Comparison of ENCODE assay signal across 9 cellular contexts in the genomic region with DNA sequence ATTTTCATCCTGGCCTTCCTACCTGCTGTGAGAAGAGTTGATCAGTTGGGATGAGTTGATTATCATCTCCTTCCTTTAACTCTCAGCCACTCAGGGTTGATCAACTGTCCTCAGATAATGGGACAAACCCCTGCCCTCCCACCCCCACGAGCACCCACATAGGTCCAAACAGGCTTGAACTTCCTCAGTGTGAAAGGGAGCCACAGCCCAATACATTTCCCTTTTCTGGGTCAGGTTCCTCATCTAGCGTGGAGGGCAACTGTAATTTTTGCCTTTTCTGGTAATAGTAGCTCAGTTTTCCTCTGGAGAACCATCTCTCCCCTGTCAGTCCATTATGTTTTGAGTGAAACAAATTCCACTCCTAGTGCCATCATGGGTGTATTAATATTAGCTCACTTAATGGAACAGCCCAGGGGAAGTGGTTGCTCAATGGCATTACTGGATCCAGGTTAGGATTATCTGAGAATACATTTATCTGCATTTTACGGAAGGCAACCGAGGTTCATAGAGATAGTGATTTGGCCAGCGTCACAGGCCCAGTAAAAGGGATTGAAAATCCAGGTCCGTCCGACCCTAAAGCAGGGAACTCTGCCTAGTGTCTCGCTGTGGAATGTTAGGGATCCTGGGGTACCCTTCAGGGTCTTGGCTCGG. TPM values are rescaled to one million over a fixed set of nuclear protein-coding genes. Genes with fewer than 3 reads are reported as not detected.
DNase-seq lines count a peak whose midpoint lies in the region; ATAC-seq and TF ChIP-seq lines count a peak whose summit lies in the region.
"Had no signal": no experiment of that assay in that cellular context is flagged by ENCODE, and none has a peak within 500 bp of the region (broad histone marks: within the 10 kb centered on the region; RNA-seq: fewer than 3 reads in every experiment).

No MANE protein-coding gene starts in this region.

- no peaks in the 10 kb centered on the region for H3K36me3 Mint-ChIP-seq in glutamatergic neuron (ENCODE audit: unreplicated experiment)

- H3K27ac Mint-ChIP-seq in glutamatergic neuron (ENCODE audit: unreplicated experiment): no peak overlapping the region

- H3K27me3 Mint-ChIP-seq in glutamatergic neuron (ENCODE audit: unreplicated experiment): peaks cover 8% of the 10 kb centered on the region

- TF ChIP-seq CTCF in GM13976 (IDR thresholded peaks at IDR 0.05; ENCODE audit: borderline replicate concordance, control extremely low read depth, extremely low read depth, insufficient read depth, missing control alignments) (no peak), glutamatergic neuron (IDR thresholded peaks at IDR 0.05; ENCODE audit: partially characterized antibody, unreplicated experiment) (no peak), retinal pigment epithelial cell (conservative IDR thresholded peaks at IDR 0.05; ENCODE audit: low read depth, low read length) (no peak)

- no peaks in the 10 kb centered on the region for H3K9me3 Mint-ChIP-seq in glutamatergic neuron (ENCODE audit: unreplicated experiment)

- H3K4me3 ChIP-seq in retinal pigment epithelial cell (ENCODE audit: low read length): peak overlapping the region; percentile 74

- in situ Hi-C loops in GM13976 (cut with MboI; ENCODE audit: low sequenced_read_pairs, unreplicated experiment): no loop called here

- ATAC-seq in GM19395 (IDR thresholded peaks at IDR 0.05; ENCODE audit: unreplicated experiment) (no peak), HG03432 (IDR thresholded peaks at IDR 0.05; ENCODE audit: unreplicated experiment) (no peak)

- DNase-seq in GM13976 (ENCODE audit: low spot score) (peak; percentile 5), SKM-1 (lab: John Stamatoyannopoulos, UW; ENCODE audit: unreplicated experiment) (peak; percentile 33), glutamatergic neuron (no peak), retinal pigment epithelial cell (ENCODE audit: low read depth) (no peak), NCI-H446 treated with DMSO at 0.1 percent for 48 hours (lab: John Stamatoyannopoulos, UW) (no peak)
- no peak for DNase-seq in NK-92 treated with Interleukin-12 subunit alpha and Interleukin-12 subunit beta, amount 100 ng/mL, for 24 hours (lab: John Stamatoyannopoulos, UW)
- DNase-seq: Karpas-422 had no signal

- peak overlapping the region; percentile 78 for H3K4me3 Mint-ChIP-seq in glutamatergic neuron (ENCODE audit: unreplicated experiment)

- H3K4me1 Mint-ChIP-seq in glutamatergic neuron (ENCODE audit: low read depth, unreplicated experiment): peaks cover 10% of the 10 kb centered on the region

RNA-seq across cellular contexts. Expression of a gene that starts 0.5 kb away (rescaled TPM):
- 1.8 TPM for total RNA-seq in glutamatergic neuron (ENCODE audit: unreplicated experiment)

RNA-seq across cellular contexts. Expression of a gene that starts 29.4 kb away (rescaled TPM):
- 7.0 TPM for total RNA-seq in glutamatergic neuron (ENCODE audit: unreplicated experiment)

RNA-seq across cellular contexts. Expression of a gene that starts 58.1 kb away (rescaled TPM):
- total RNA-seq in glutamatergic neuron (ENCODE audit: unreplicated experiment): not detected

Comparison
In these comparisons a context has a peak if more than half of its experiments do, and no peak if none do; other contexts are left out.
1. DNase-seq: peak in GM13976 (single experiment) and SKM-1 (single experiment); none in glutamatergic neuron (single experiment), retinal pigment epithelial cell (single experiment), NK-92 treated with Interleukin-12 subunit alpha and Interleukin-12 subunit beta, amount 100 ng/mL, for 24 hours (single experiment) and NCI-H446 treated with DMSO at 0.1 percent for 48 hours (single experiment).